12 cellular contexts compared by ENCODE assay signal in genomic region chr5:135887881-135888614, GRCh38. TPM values are rescaled to one million over a fixed set of nuclear protein-coding genes. Genes with fewer than 3 reads are reported as not detected.
DNase-seq lines count a peak whose midpoint lies in the region; ATAC-seq, FAIRE-seq and TF ChIP-seq lines count a peak whose summit lies in the region.
"Had no signal": no experiment of that assay in that cellular context is flagged by ENCODE, and none has a peak within 500 bp of the region (broad histone marks: within the 10 kb centered on the region; RNA-seq: fewer than 3 reads in every experiment).

No MANE protein-coding gene starts in this region.

- no peak overlapping the region for H3K56ac ChIP-seq in IMR-90 (ENCODE audit: extremely low read depth, insufficient read depth, low read length)

- H4K20me1 ChIP-seq in IMR-90 (ENCODE audit: insufficient read depth, low read length): no peaks in the 10 kb centered on the region

- dilution Hi-C loops in IMR-90 (cut with HindIII; ENCODE audit: low sequenced_read_pairs, unreplicated experiment): no loop called here

- no peak overlapping the region for H2BK12ac ChIP-seq in mesenchymal stem cell (ENCODE audit: low read length in 2 of 2)

- peak; percentile 7; the same call in 1 of the 2 replicates for TF ChIP-seq RAD21 in IMR-90 (IDR thresholded peaks at IDR 0.05; ENCODE audit: low read length)

- TF ChIP-seq CTCF in Caco-2 (IDR thresholded peaks at IDR 0.05; ENCODE audit: insufficient read depth in 1 of 2, low read depth in 1 of 2, low read length in 1 of 2, severe bottlenecking in 1 of 2, unreplicated experiment in 1 of 2): no peak
- no peak for TF ChIP-seq CTCF in IMR-90 (conservative IDR thresholded peaks at IDR 0.05; ENCODE audit: low read depth, low read length)
- TF ChIP-seq CTCF in bronchial epithelial cell (IDR thresholded peaks at IDR 0.05; ENCODE audit: insufficient read depth, low read length, severe bottlenecking): no peak
- no peak for TF ChIP-seq CTCF in esophagus muscularis mucosa (IDR thresholded peaks at IDR 0.05)
- TF ChIP-seq CTCF in thyroid gland (IDR thresholded peaks at IDR 0.05): no peak

- H3K9me3 ChIP-seq in Caco-2 (no peaks in the 10 kb centered on the region), IMR-90 (ENCODE audit: control insufficient read depth, insufficient read depth, low read length) (no peaks in the 10 kb centered on the region), mesenchymal stem cell (ENCODE audit: control insufficient read depth, low read length) (no peaks in the 10 kb centered on the region), esophagus muscularis mucosa (no peaks in the 10 kb centered on the region), thyroid gland (no peaks in the 10 kb centered on the region)
- H3K9me3 ChIP-seq: prostate gland had no signal

- WGBS in IMR-90 (ENCODE audit: extremely low coverage in 2 of 2, insufficient read length in 1 of 2), 2 experiments: 88% methylated on average over 1 of the region's 13 CpGs; no CpG with 5 or more reads in 1 of the 2 experiments
- 41% methylated on average over 3 of the region's 13 CpGs for WGBS in mesenchymal stem cell
- WGBS in esophagus muscularis mucosa: 82% methylated on average over 13 of the region's 13 CpGs
- 67 to 69% methylated on average over 12 to 13 of the region's 13 CpGs for WGBS in thyroid gland, 2 donors

- no peaks in the 10 kb centered on the region for H3K36me3 Mint-ChIP-seq in Caco-2 (ENCODE audit: insufficient read depth, unreplicated experiment)

- CTCF ChIA-PET in Caco-2 (lab: Charles Lee): interaction anchor here (0.7 to 1.3 kb wide), 5 partner anchors 13 to 324 kb away, joined by 3 to 7 read pairs (median 3); no protein-coding TSS in a partner anchor
- CTCF ChIA-PET in IMR-90 (lab: Yijun Ruan, JAX): interaction anchor here (0.6 to 2.1 kb wide), 7 partner anchors 11 to 416 kb away, joined by 3 to 18 read pairs (median 3); no protein-coding TSS in a partner anchor

- H3K4ac ChIP-seq in IMR-90 (ENCODE audit: low read depth, low read length) (no peak overlapping the region), mesenchymal stem cell (ENCODE audit: low read depth in 1 of 2, low read length in 2 of 2) (no peak overlapping the region)

- BruUV-seq in Caco-2 (replicated peaks; lab: Mats Ljungman, UMichigan) (no TSS peak), IMR-90 (replicated peaks; lab: Mats Ljungman, UMichigan) (no TSS peak)

- FAIRE-seq in bronchial epithelial cell (lab: Jason Lieb, UNC) (peak; percentile 68), frontal cortex (lab: Jason Lieb, UNC) (no peak)

- no peak overlapping the region for H4K5ac ChIP-seq in IMR-90 (ENCODE audit: low read depth, low read length)

- H2BK15ac ChIP-seq in IMR-90 (ENCODE audit: low read depth, low read length) (no peak overlapping the region), mesenchymal stem cell (ENCODE audit: low read depth, poor library complexity, severe bottlenecking) (no peak overlapping the region)

- no peak overlapping the region for H3K27ac Mint-ChIP-seq in Caco-2 (ENCODE audit: unreplicated experiment)

- H3K9me1 ChIP-seq in IMR-90 (ENCODE audit: insufficient read depth, low read length): no peaks in the 10 kb centered on the region

- no peaks in the 10 kb centered on the region for H3K27me3 Mint-ChIP-seq in Caco-2 (ENCODE audit: insufficient read depth, unreplicated experiment)

- no peak overlapping the region for H2AK5ac ChIP-seq in IMR-90 (ENCODE audit: low read depth, low read length)
- H2AK5ac ChIP-seq in mesenchymal stem cell (ENCODE audit: low read length, severe bottlenecking): no peak overlapping the region

- H3K14ac ChIP-seq in IMR-90 (replicated peaks; ENCODE audit: low read depth, low read length): no peak overlapping the region
- peak overlapping the region in 1 of 2 experiments; percentile 79 for H3K14ac ChIP-seq in mesenchymal stem cell (ENCODE audit: low read length in 2 of 2)

- DNase-seq in Caco-2 (peak; percentile 39 to 55), IMR-90 (peak; percentile 52), bronchial epithelial cell (ENCODE audit: low read depth) (no peak), mesenchymal stem cell (peak; percentile 68), esophagus muscularis mucosa (ENCODE audit: extremely low spot score) (no peak), frontal cortex (ENCODE audit: low spot score in 2 of 2) (no peak), thyroid gland (no peak)
- DNase-seq: DMS79 had no signal

- H3K4me2 ChIP-seq in IMR-90 (ENCODE audit: low read depth, low read length) (no peak overlapping the region), mesenchymal stem cell (ENCODE audit: low read length, poor library complexity, severe bottlenecking) (no peak overlapping the region)

- H3K36me3 ChIP-seq in Caco-2 (ENCODE audit: control insufficient read depth, insufficient read depth, low read length) (no peaks in the 10 kb centered on the region), IMR-90 (ENCODE audit: control insufficient read depth, insufficient read depth, low read length) (no peaks in the 10 kb centered on the region), bronchial epithelial cell (ENCODE audit: control insufficient read depth, insufficient read depth, low read length) (no peaks in the 10 kb centered on the region), mesenchymal stem cell (ENCODE audit: control insufficient read depth in 1 of 2, insufficient read depth in 2 of 2, low read depth in 1 of 2, low read length in 2 of 2) (no peaks in the 10 kb centered on the region), esophagus muscularis mucosa (no peaks in the 10 kb centered on the region), thyroid gland (no peaks in the 10 kb centered on the region)
- H3K36me3 ChIP-seq: prostate gland had no signal

- H4K8ac ChIP-seq in IMR-90 (ENCODE audit: low read depth in 2 of 2, low read length in 2 of 2) (no peak overlapping the region), mesenchymal stem cell (ENCODE audit: low read length) (no peak overlapping the region)

- H2BK5ac ChIP-seq in IMR-90 (ENCODE audit: low read depth, low read length, poor library complexity, severe bottlenecking): no peak overlapping the region
- H2BK5ac ChIP-seq in mesenchymal stem cell (ENCODE audit: low read depth, low read length, poor library complexity, severe bottlenecking): no peak overlapping the region

- ATAC-seq in IMR-90 (ENCODE audit: low read depth) (peak; percentile 69), HG03095 (IDR thresholded peaks at IDR 0.05; ENCODE audit: unreplicated experiment) (no peak)

- H3K4me3 Mint-ChIP-seq in Caco-2 (ENCODE audit: unreplicated experiment): no peak overlapping the region

- H3K4me3 ChIP-seq in Caco-2 (ENCODE audit: low read depth, low read length): no peak overlapping the region
- H3K4me3 ChIP-seq in IMR-90 (ENCODE audit: insufficient read depth, low read depth, low read length): no peak overlapping the region
- H3K4me3 ChIP-seq in bronchial epithelial cell (ENCODE audit: low read depth, low read length): no peak overlapping the region
- H3K4me3 ChIP-seq in mesenchymal stem cell (ENCODE audit: insufficient read depth in 1 of 2, low read depth in 1 of 2, low read length in 2 of 2): no peak overlapping the region
- no peak overlapping the region for H3K4me3 ChIP-seq in esophagus muscularis mucosa
- H3K4me3 ChIP-seq in thyroid gland (replicated peaks in 1 of 3): no peak overlapping the region
- H3K4me3 ChIP-seq: prostate gland had no signal

- in situ Hi-C loops in IMR-90 (cut with MboI; ENCODE audit: low sequenced_read_pairs): loop anchor here (5.0 kb wide), 2 partner anchors 194 to 324 kb away; no protein-coding TSS in a partner anchor

- H2AFZ ChIP-seq in IMR-90 (replicated peaks; ENCODE audit: low read length, poor library complexity) (no peak overlapping the region), mesenchymal stem cell (ENCODE audit: low read depth, low read length) (peak overlapping the region; percentile 10)

- H3K4me1 Mint-ChIP-seq in Caco-2 (ENCODE audit: low read depth, unreplicated experiment): peaks cover 8% of the 10 kb centered on the region

- no peak for TF ChIP-seq POLR2A in IMR-90 (IDR thresholded peaks at IDR 0.05; ENCODE audit: low read depth, low read length)
- no peak for TF ChIP-seq POLR2A in esophagus muscularis mucosa (IDR thresholded peaks at IDR 0.05; ENCODE audit: low read depth)
- TF ChIP-seq POLR2A in thyroid gland (IDR thresholded peaks at IDR 0.05): no peak

- H3K4me1 ChIP-seq in Caco-2: peaks cover 11% of the 10 kb centered on the region; the same call in 1 of the 2 replicates
- H3K4me1 ChIP-seq in IMR-90 (ENCODE audit: control insufficient read depth, insufficient read depth, low read length): peaks cover 9% of the 10 kb centered on the region; the same call in 1 of the 2 replicates
- H3K4me1 ChIP-seq in mesenchymal stem cell (ENCODE audit: control insufficient read depth, insufficient read depth, low read depth, low read length): peaks cover 12% of the 10 kb centered on the region
- peaks cover 0 to 24% (median 19%) of the 10 kb centered on the region in 4 donors for H3K4me1 ChIP-seq in esophagus muscularis mucosa
- H3K4me1 ChIP-seq in thyroid gland: no peaks in the 10 kb centered on the region
- H3K4me1 ChIP-seq: prostate gland had no signal

- POLR2A ChIA-PET in Caco-2 (lab: Charles Lee) (no interaction called here), IMR-90 (lab: Charles Lee; ENCODE audit: unreplicated experiment) (no interaction called here)

- H2BK120ac ChIP-seq in IMR-90 (ENCODE audit: low read depth, low read length) (no peak overlapping the region), mesenchymal stem cell (ENCODE audit: low read depth, low read length) (no peak overlapping the region)

- no peak for TF ChIP-seq EP300 in esophagus muscularis mucosa (IDR thresholded peaks at IDR 0.05)

- no peak overlapping the region for H2AK9ac ChIP-seq in IMR-90 (replicated peaks; ENCODE audit: low read depth, low read length, poor library complexity)

- H3K23ac ChIP-seq in IMR-90 (ENCODE audit: low read depth, low read length): no peak overlapping the region
- no peak overlapping the region for H3K23ac ChIP-seq in mesenchymal stem cell (ENCODE audit: low read length in 2 of 2)

- H3K27ac ChIP-seq in IMR-90 (ENCODE audit: insufficient read depth, low read length): no peak overlapping the region
- H3K27ac ChIP-seq in mesenchymal stem cell (ENCODE audit: low read length, poor library complexity, severe bottlenecking): no peak overlapping the region
- H3K27ac ChIP-seq in esophagus muscularis mucosa (replicated peaks in 1 of 4): no peak overlapping the region
- H3K27ac ChIP-seq in thyroid gland: no peak overlapping the region
- H3K27ac ChIP-seq: prostate gland, RWPE1 had no signal

- no peaks in the 10 kb centered on the region for H3K9me3 Mint-ChIP-seq in Caco-2 (ENCODE audit: unreplicated experiment)

- H2BK20ac ChIP-seq in IMR-90 (ENCODE audit: low read depth, low read length): no peak overlapping the region

- H3K79me1 ChIP-seq in IMR-90 (ENCODE audit: low read depth in 1 of 2, low read length in 2 of 2): no peaks in the 10 kb centered on the region
- no peaks in the 10 kb centered on the region for H3K79me1 ChIP-seq in mesenchymal stem cell (replicated peaks; ENCODE audit: low read length, poor library complexity, severe bottlenecking)

- no peak overlapping the region for H3K18ac ChIP-seq in IMR-90 (ENCODE audit: low read depth, low read length)
- H3K18ac ChIP-seq in mesenchymal stem cell (ENCODE audit: low read depth in 1 of 2, low read length in 2 of 2): no peak overlapping the region

- H4K91ac ChIP-seq in IMR-90 (ENCODE audit: insufficient read depth, low read depth, low read length): no peak overlapping the region
- no peak overlapping the region for H4K91ac ChIP-seq in mesenchymal stem cell (ENCODE audit: low read length)

- intact Hi-C loops in Caco-2 (cut with micrococcal nuclease; ENCODE audit: unreplicated experiment) (loop anchor here (1.0 to 10.0 kb wide), 8 partner anchors 57 to 537 kb away; no protein-coding TSS in a partner anchor), IMR-90 (cut with micrococcal nuclease) (loop anchor here (1.0 to 10.0 kb wide), 6 partner anchors 129 to 537 kb away; no protein-coding TSS in a partner anchor), esophagus muscularis mucosa (cut with DNase I) (loop anchor here (1.0 to 5.0 kb wide), 3 partner anchors 174 to 324 kb away; no protein-coding TSS in a partner anchor), thyroid gland (cut with DNase I) (loop anchor here (5.0 kb wide), 1 partner anchor 324 kb away; no protein-coding TSS in a partner anchor)

- H3K9ac ChIP-seq in IMR-90 (ENCODE audit: low read depth, low read length) (no peak overlapping the region), mesenchymal stem cell (ENCODE audit: low read length) (no peak overlapping the region)

- H3K27me3 ChIP-seq in Caco-2 (replicated peaks; ENCODE audit: control insufficient read depth, insufficient read depth, low read length) (no peaks in the 10 kb centered on the region), IMR-90 (ENCODE audit: control insufficient read depth, insufficient read depth, low read length) (peaks cover 15% of the 10 kb centered on the region), bronchial epithelial cell (ENCODE audit: control insufficient read depth, insufficient read depth, low read length) (peaks cover 2% of the 10 kb centered on the region), mesenchymal stem cell (ENCODE audit: control insufficient read depth in 1 of 2, insufficient read depth in 1 of 2, low read length in 2 of 2) (peaks cover 31 to 40% of the 10 kb centered on the region in 2 experiments), esophagus muscularis mucosa (no peaks in the 10 kb centered on the region), thyroid gland (no peaks in the 10 kb centered on the region)

RNA-seq across cellular contexts. Expression of gene IL9, which starts 7.6 kb away (rescaled TPM):
- total RNA-seq in Caco-2 (2022) (0.79 TPM in 1 of 2 replicates, not detected in the other), IMR-90 (2012; rRNA removed) (not detected in 2 replicates), bronchial epithelial cell (not detected in 2 replicates), esophagus muscularis mucosa (not detected), frontal cortex (not detected), thyroid gland (not detected)
- polyA plus RNA-seq in IMR-90 (2012; rRNA removed): not detected in 2 replicates
- polyA plus RNA-seq in IMR-90 (2012; cell fraction: cytosol; rRNA removed): not detected in 2 replicates
- polyA plus RNA-seq in IMR-90 (2012; cell fraction: nucleus; rRNA removed; ENCODE audit: low replicate concordance): not detected in 2 replicates
- not detected for polyA plus RNA-seq in mesenchymal stem cell (2013, experiment 1 of 2)
- not detected for polyA plus RNA-seq in mesenchymal stem cell (2013, experiment 2 of 2)
- total RNA-seq: M059J, prostate gland had no signal

RNA-seq across cellular contexts. Expression of gene SLC25A48, which starts 53.6 kb away (rescaled TPM):
- total RNA-seq in Caco-2 (2022) (1.6 and 3.2 TPM in 2 replicates), IMR-90 (2012; rRNA removed) (not detected in 2 replicates), bronchial epithelial cell (not detected in 2 replicates), esophagus muscularis mucosa (under 1 TPM in 2 of 4 donors, not detected in 2; 0.40 to 0.42 TPM), frontal cortex (1.2 TPM), thyroid gland (under 1 TPM in 1 of 4 donors, not detected in 3; 0.33 TPM)
- not detected in 2 replicates for polyA plus RNA-seq in IMR-90 (2012; rRNA removed)
- not detected in 2 replicates for polyA plus RNA-seq in IMR-90 (2012; cell fraction: cytosol; rRNA removed)
- not detected in 2 replicates for polyA plus RNA-seq in IMR-90 (2012; cell fraction: nucleus; rRNA removed; ENCODE audit: low replicate concordance)
- polyA plus RNA-seq in mesenchymal stem cell (2013, experiment 1 of 2): not detected
- polyA plus RNA-seq in mesenchymal stem cell (2013, experiment 2 of 2): not detected
- total RNA-seq: M059J had no signal

Comparison
In these comparisons a context has a peak if more than half of its experiments do, and no peak if none do; other contexts are left out.
1. DNase-seq: peak in Caco-2 (2 of 2), IMR-90 (single experiment) and mesenchymal stem cell (single experiment); none in bronchial epithelial cell (single experiment), esophagus muscularis mucosa (single experiment), frontal cortex (0 of 2) and thyroid gland (0 of 2).